ENCODE assay signal across 17 cellular contexts in genomic region chr1:10451286-10451685, GRCh38. TPM values are rescaled to one million over a fixed set of nuclear protein-coding genes. Genes with fewer than 3 reads are reported as not detected.
DNase-seq lines count a peak whose midpoint lies in the region; ATAC-seq and TF ChIP-seq lines count a peak whose summit lies in the region.
"Had no signal": no experiment of that assay in that cellular context is flagged by ENCODE, and none has a peak within 500 bp of the region (broad histone marks: within the 10 kb centered on the region; RNA-seq: fewer than 3 reads in every experiment).

No MANE protein-coding gene starts in this region.

- peaks cover 2% of the 10 kb centered on the region; the same call in 1 of the 2 replicates for H3F3A ChIP-seq in MM.1S (ENCODE audit: insufficient read depth, low read length)

- DNase-seq in ELF-1 (ENCODE audit: low read depth, low spot score) (peak; percentile 45), RWPE2 (ENCODE audit: low spot score) (no peak), fibroblast of gingiva (ENCODE audit: low read depth) (peak; percentile 58), nephron progenitor cell (peak; percentile 34), MM.1S (no peak), NCI-H2081 treated with DMSO at 0.1 percent for 48 hours (lab: John Stamatoyannopoulos, UW) (no peak)
- no peak for DNase-seq in activated T-cell treated with anti-CD3 and anti-CD28 coated beads, Interleukin-2, amount 50 U/mL, for 4 hours
- DNase-seq: activated T-cell treated with anti-CD3 and anti-CD28 coated beads, Interleukin-2, amount 50 U/mL, for 24 hours; body of pancreas; Calu3; left colon; NCI-H510A; nucleus accumbens; stimulated activated CD4-positive, alpha-beta T cell treated with anti-CD3 and anti-CD28 coated beads, Interleukin-4, amount 100 ng/mL, for 4 hours; stimulated activated naive CD8-positive, alpha-beta T cell treated with anti-CD3 and anti-CD28 coated beads, Interleukin-15, amount 100 ng/mL, for 72 hours had no signal

- H3K27me3 ChIP-seq in RWPE2 (ENCODE audit: insufficient read depth, poor library complexity, severe bottlenecking) = no peaks in the 10 kb centered on the region
- no peaks in the 10 kb centered on the region for H3K27me3 ChIP-seq in MM.1S (replicated peaks; ENCODE audit: insufficient read depth, low read length)
- H3K27me3 ChIP-seq: body of pancreas had no signal

- H3K27ac Mint-ChIP-seq in nephron progenitor cell = no peak overlapping the region
- H3K27ac Mint-ChIP-seq: activated T-cell treated with anti-CD3 and anti-CD28 coated beads, Interleukin-2, amount 50 U/mL, for 24 hours; stimulated activated naive CD8-positive, alpha-beta T cell treated with anti-CD3 and anti-CD28 coated beads, Interleukin-15, amount 100 ng/mL, for 72 hours had no signal

- no peak overlapping the region for H3K4me3 ChIP-seq in RWPE2 (ENCODE audit: severe bottlenecking)
- H3K4me3 ChIP-seq in MM.1S (ENCODE audit: low read length) = no peak overlapping the region
- H3K4me3 ChIP-seq: body of pancreas had no signal

- H3K36me3 ChIP-seq in RWPE2 (ENCODE audit: low read depth) (0 out of 2 replicates have a peak, but pooled peaks cover 3% of the 10 kb centered on the region), MM.1S (replicated peaks; ENCODE audit: insufficient read depth, low read length) (no peaks in the 10 kb centered on the region)

- no peak overlapping the region for H3K4me3 Mint-ChIP-seq in nephron progenitor cell
- no peak overlapping the region for H3K4me3 Mint-ChIP-seq in activated T-cell treated with anti-CD3 and anti-CD28 coated beads, Interleukin-2, amount 50 U/mL, for 4 hours
- H3K4me3 Mint-ChIP-seq: activated T-cell treated with anti-CD3 and anti-CD28 coated beads, Interleukin-2, amount 50 U/mL, for 24 hours; stimulated activated naive CD8-positive, alpha-beta T cell treated with anti-CD3 and anti-CD28 coated beads, Interleukin-15, amount 100 ng/mL, for 72 hours had no signal

- H2AFZ ChIP-seq in MM.1S (ENCODE audit: low read length) = no peak overlapping the region

- TF ChIP-seq CTCF in RWPE2 (IDR thresholded peaks at IDR 0.05; ENCODE audit: poor library complexity, severe bottlenecking) (no peak), nephron progenitor cell (IDR thresholded peaks at IDR 0.05) (no peak), MM.1S (IDR thresholded peaks at IDR 0.05; ENCODE audit: low read length) (no peak)

- H3K9me3 ChIP-seq in RWPE2 (ENCODE audit: severe bottlenecking) (no peaks in the 10 kb centered on the region), MM.1S (replicated peaks; ENCODE audit: insufficient read depth, low read length) (no peaks in the 10 kb centered on the region)
- H3K9me3 ChIP-seq: body of pancreas had no signal

- peaks cover 3% of the 10 kb centered on the region for H3K9me3 Mint-ChIP-seq in nephron progenitor cell
- H3K9me3 Mint-ChIP-seq in activated T-cell treated with anti-CD3 and anti-CD28 coated beads, Interleukin-2, amount 50 U/mL, for 4 hours = no peaks in the 10 kb centered on the region
- H3K9me3 Mint-ChIP-seq: activated T-cell treated with anti-CD3 and anti-CD28 coated beads, Interleukin-2, amount 50 U/mL, for 24 hours; stimulated activated naive CD8-positive, alpha-beta T cell treated with anti-CD3 and anti-CD28 coated beads, Interleukin-15, amount 100 ng/mL, for 72 hours had no signal

- peak; percentile 24; the same call in 1 of the 3 replicates for ATAC-seq in RWPE2 (ENCODE audit: low read depth)
- no peak for ATAC-seq in GM18858 (IDR thresholded peaks at IDR 0.05; ENCODE audit: unreplicated experiment)
- ATAC-seq in activated T-cell treated with anti-CD3 and anti-CD28 coated beads, Interleukin-2, amount 50 U/mL, for 4 hours = no peak
- ATAC-seq: body of pancreas; left colon; stimulated activated naive CD8-positive, alpha-beta T cell treated with anti-CD3 and anti-CD28 coated beads, Interleukin-15, amount 100 ng/mL, for 72 hours had no signal

- H3K27ac ChIP-seq in RWPE2 (ENCODE audit: poor library complexity, severe bottlenecking) (no peak overlapping the region), MM.1S (ENCODE audit: low read length) (no peak overlapping the region)
- H3K27ac ChIP-seq: body of pancreas, VCaP had no signal

- peaks cover 24% of the 10 kb centered on the region for H3K4me1 Mint-ChIP-seq in nephron progenitor cell
- no peaks in the 10 kb centered on the region for H3K4me1 Mint-ChIP-seq in activated T-cell treated with anti-CD3 and anti-CD28 coated beads, Interleukin-2, amount 50 U/mL, for 4 hours (ENCODE audit: low read depth)
- H3K4me1 Mint-ChIP-seq: stimulated activated naive CD8-positive, alpha-beta T cell treated with anti-CD3 and anti-CD28 coated beads, Interleukin-15, amount 100 ng/mL, for 72 hours had no signal

- H3K79me2 ChIP-seq in MM.1S (ENCODE audit: low read length) = no peaks in the 10 kb centered on the region

- no peak overlapping the region for H3K4me2 ChIP-seq in MM.1S (ENCODE audit: low read depth, low read length)

- peaks cover 4% of the 10 kb centered on the region for H3K4me1 ChIP-seq in RWPE2 (ENCODE audit: insufficient read depth, poor library complexity, severe bottlenecking)
- peaks cover 4% of the 10 kb centered on the region for H3K4me1 ChIP-seq in MM.1S (ENCODE audit: low read length)
- H3K4me1 ChIP-seq: body of pancreas had no signal

- peaks cover 33% of the 10 kb centered on the region for H3K36me3 Mint-ChIP-seq in nephron progenitor cell (ENCODE audit: low read depth)
- peaks cover 5% of the 10 kb centered on the region for H3K36me3 Mint-ChIP-seq in activated T-cell treated with anti-CD3 and anti-CD28 coated beads, Interleukin-2, amount 50 U/mL, for 4 hours (ENCODE audit: insufficient read depth)

- H3K9ac ChIP-seq in MM.1S (ENCODE audit: low read length) = no peak overlapping the region

- H3K9me2 ChIP-seq in MM.1S (replicated peaks; ENCODE audit: insufficient read depth, low read length) = no peaks in the 10 kb centered on the region

- H4K20me1 ChIP-seq in MM.1S (ENCODE audit: insufficient read depth, low read length) = no peaks in the 10 kb centered on the region

- no peaks in the 10 kb centered on the region for H3K27me3 Mint-ChIP-seq in nephron progenitor cell (ENCODE audit: low read depth, poor library complexity)
- H3K27me3 Mint-ChIP-seq in activated T-cell treated with anti-CD3 and anti-CD28 coated beads, Interleukin-2, amount 50 U/mL, for 4 hours (ENCODE audit: low read depth) = no peaks in the 10 kb centered on the region
- H3K27me3 Mint-ChIP-seq: activated T-cell treated with anti-CD3 and anti-CD28 coated beads, Interleukin-2, amount 50 U/mL, for 24 hours had no signal

RNA-seq across cellular contexts. Expression of gene CORT, which starts 1.5 kb away (rescaled TPM):
- total RNA-seq in activated T-cell treated with anti-CD3 and anti-CD28 coated beads, Interleukin-2, amount 50 U/mL, for 4 hours = under 1 TPM in 1 of 3 donors, not detected in 2; 0.32 TPM
- total RNA-seq: body of pancreas, Calu3 had no signal

RNA-seq across cellular contexts. Expression of gene DFFA, which starts 21.0 kb away (rescaled TPM):
- total RNA-seq in activated T-cell treated with anti-CD3 and anti-CD28 coated beads, Interleukin-2, amount 50 U/mL, for 4 hours = 10 to 100 TPM; 62.9 to 81.5 (median 73.4) TPM

RNA-seq across cellular contexts. Expression of gene CENPS, which starts 21.1 kb away (rescaled TPM):
- 10 to 100 TPM; 16.3 to 24.2 (median 22.3) TPM for total RNA-seq in activated T-cell treated with anti-CD3 and anti-CD28 coated beads, Interleukin-2, amount 50 U/mL, for 4 hours

RNA-seq across cellular contexts. Expression of gene PEX14, which starts 23.5 kb away (rescaled TPM):
- 10 to 100 TPM; 21.6 to 23.4 (median 22.2) TPM for total RNA-seq in activated T-cell treated with anti-CD3 and anti-CD28 coated beads, Interleukin-2, amount 50 U/mL, for 4 hours

RNA-seq across cellular contexts. Expression of gene PGD, which starts 52.4 kb away (rescaled TPM):
- total RNA-seq in activated T-cell treated with anti-CD3 and anti-CD28 coated beads, Interleukin-2, amount 50 U/mL, for 4 hours = 100 to 1,000 TPM in 1 of 3 donors, 10 to 100 TPM in 2; 82.2 to 105 (median 93.1) TPM

Comparison
In these comparisons a context has a peak if more than half of its experiments do, and no peak if none do; other contexts are left out.
1. DNase-seq: peak in ELF-1 (single experiment), fibroblast of gingiva (single experiment) and nephron progenitor cell (single experiment); none in RWPE2 (single experiment), MM.1S (single experiment), activated T-cell treated with anti-CD3 and anti-CD28 coated beads, Interleukin-2, amount 50 U/mL, for 4 hours (single experiment) and NCI-H2081 treated with DMSO at 0.1 percent for 48 hours (single experiment).